In genomic region chr14:54440037-54440436, GRCh38 we compare ENCODE assay signal across 8 cellular contexts. TPM values are rescaled to one million over a fixed set of nuclear protein-coding genes. Genes with fewer than 3 reads are reported as not detected.
DNase-seq lines count a peak whose midpoint lies in the region; ATAC-seq and TF ChIP-seq lines count a peak whose summit lies in the region.

No MANE protein-coding gene starts in this region.

- peak overlapping the region; percentile 63 for H3K4me2 ChIP-seq in mammary epithelial cell (ENCODE audit: insufficient read depth, low read depth, low read length)

- peak overlapping the region; percentile 90 for H3K27ac ChIP-seq in mammary epithelial cell (ENCODE audit: insufficient read depth, low read depth, low read length)

- peak; percentile 8 for DNase-seq in ACHN
- DNase-seq in Jurkat, Clone E6-1 (ENCODE audit: low read depth, low spot score): no peak
- DNase-seq in mammary epithelial cell: peak; percentile 27
- DNase-seq in posterior vena cava (ENCODE audit: low spot score): no peak
- no peak for DNase-seq in foreskin melanocyte

- no peaks in the 10 kb centered on the region for H3K9me3 ChIP-seq in mammary epithelial cell (replicated peaks; ENCODE audit: insufficient read depth, low read length)
- H3K9me3 ChIP-seq in mononuclear cell (ENCODE audit: low read depth, low read length): no peaks in the 10 kb centered on the region

- H4K20me1 ChIP-seq in mammary epithelial cell (ENCODE audit: insufficient read depth, low read length): peaks cover 4% of the 10 kb centered on the region

- no peak for TF ChIP-seq CTCF in mammary epithelial cell (conservative IDR thresholded peaks at IDR 0.05 in 1 of 2, IDR thresholded peaks at IDR 0.05 in 1 of 2; ENCODE audit: extremely low read depth in 1 of 2, insufficient read depth in 1 of 2, low read depth in 1 of 2, low read length in 2 of 2)

- in situ Hi-C loops in ACHN (cut with HindIII; ENCODE audit: low pct_ligation_motif_present, low pct_unique_long_range_greater_than_20kb, low sequenced_read_pairs): no loop called here
- in situ Hi-C loops in mammary epithelial cell (cut with MboI; ENCODE audit: low sequenced_read_pairs in 2 of 2): no loop called here

- no peaks in the 10 kb centered on the region for H3K36me3 ChIP-seq in mammary epithelial cell (ENCODE audit: insufficient read depth, low read length)

- H3K27me3 ChIP-seq in mammary epithelial cell (ENCODE audit: insufficient read depth, low read length) (no peaks in the 10 kb centered on the region), mononuclear cell (ENCODE audit: insufficient read depth, low read length) (no peaks in the 10 kb centered on the region)

- peak overlapping the region; percentile 82 for H3K4me3 ChIP-seq in Jurkat, Clone E6-1 (ENCODE audit: low read length)
- H3K4me3 ChIP-seq in mammary epithelial cell (replicated peaks in 1 of 3; ENCODE audit: insufficient read depth in 1 of 3, low read depth in 2 of 3, low read length in 3 of 3) (peak overlapping the region; percentile 65 to 78 (median 76)), mononuclear cell (ENCODE audit: low read length) (peak overlapping the region; percentile 87)

- H3K4me1 ChIP-seq in mammary epithelial cell (ENCODE audit: insufficient read depth, low read length) (peaks cover 25% of the 10 kb centered on the region), mononuclear cell (ENCODE audit: insufficient read depth, low read length) (peaks cover 32% of the 10 kb centered on the region)

- H3K79me2 ChIP-seq in mammary epithelial cell (ENCODE audit: insufficient read depth, low read length): peaks cover 60% of the 10 kb centered on the region

- intact Hi-C loops in mammary epithelial cell (cut with micrococcal nuclease) (loop anchor here (1.0 to 5.0 kb wide), 3 partner anchors 48 to 73 kb away; partner anchors contain the start of genes CGRRF1 and GMFB), posterior vena cava (cut with DNase I) (no loop called here)

- BruUV-seq in mammary epithelial cell (replicated peaks; lab: Mats Ljungman, UMichigan): TSS peak; percentile 35

- WGBS in mammary epithelial cell (ENCODE audit: low coverage, missing lambda C conversion rate): 8% methylated on average over 7 of the region's 7 CpGs

- dilution Hi-C loops in mammary epithelial cell (cut with HindIII; ENCODE audit: low sequenced_read_pairs): no loop called here

- CTCF ChIA-PET in mammary epithelial cell (lab: Charles Lee; ENCODE audit: low non-redundant PET): no interaction called here

- peak overlapping the region; percentile 90 for H3K9ac ChIP-seq in mammary epithelial cell (ENCODE audit: insufficient read depth, low read length)

- no peak for ATAC-seq in HG03025 (IDR thresholded peaks at IDR 0.05; ENCODE audit: low FRiP score, unreplicated experiment)
- ATAC-seq in HG03565 (IDR thresholded peaks at IDR 0.05; ENCODE audit: unreplicated experiment): no peak

- no peak overlapping the region for H2AFZ ChIP-seq in mammary epithelial cell (ENCODE audit: low read depth, low read length)

RNA-seq across cellular contexts. Expression of gene CNIH1, which starts 1.1 kb away (rescaled TPM):
- polyA plus RNA-seq in Jurkat, Clone E6-1 (2012; ENCODE audit: insufficient read depth, insufficient read length): 156 TPM
- total RNA-seq in mammary epithelial cell (100 to 1,000 TPM; 184 to 196 TPM), mononuclear cell (108 TPM), posterior vena cava (100 to 1,000 TPM; 104 to 110 TPM)
- polyA plus RNA-seq in mammary epithelial cell: 345 TPM
- polyA minus RNA-seq in mammary epithelial cell: 223 TPM

RNA-seq across cellular contexts. Expression of gene CDKN3, which starts 43.2 kb away (rescaled TPM):
- 207 TPM for polyA plus RNA-seq in Jurkat, Clone E6-1 (2012; ENCODE audit: insufficient read depth, insufficient read length)
- total RNA-seq in mammary epithelial cell (10 to 100 TPM in 1 of 2 donors, under 1 TPM in 1; 0.50 to 38.1 TPM), mononuclear cell (0.52 TPM), posterior vena cava (1 to 10 TPM; 1.4 to 3.4 TPM)
- polyA plus RNA-seq in mammary epithelial cell: 47.2 TPM
- not detected for polyA minus RNA-seq in mammary epithelial cell

RNA-seq across cellular contexts. Expression of gene GMFB, which starts 48.7 kb away (rescaled TPM):
- polyA plus RNA-seq in Jurkat, Clone E6-1 (2012; ENCODE audit: insufficient read depth, insufficient read length): 28.0 TPM
- total RNA-seq in mammary epithelial cell (100 to 1,000 TPM in 1 of 2 donors, 10 to 100 TPM in 1; 65.9 to 104 TPM), mononuclear cell (68.3 TPM), posterior vena cava (10 to 100 TPM; 60.0 to 60.8 TPM)
- polyA plus RNA-seq in mammary epithelial cell: 15.5 TPM
- polyA minus RNA-seq in mammary epithelial cell: 8.8 TPM

Comparison
In these comparisons a context has a peak if more than half of its experiments do, and no peak if none do; other contexts are left out.
1. DNase-seq: peak in ACHN (single experiment) and mammary epithelial cell (single experiment); none in Jurkat, Clone E6-1 (single experiment), posterior vena cava (single experiment) and foreskin melanocyte (single experiment).
2. Peak in every context shown above with its lines, with median percentiles within 50 percentile points of each other: H3K4me3 ChIP-seq.